ENCODE assay signal across 29 cellular contexts in genomic region chr4:129422277-129422676, GRCh38.
"Had no signal": no experiment of that assay in that cellular context is flagged by ENCODE, and none has a peak within 500 bp of the region (broad histone marks: within the 10 kb centered on the region; RNA-seq: fewer than 3 reads in every experiment).

No MANE protein-coding gene starts in this region.

- H3K4me2 ChIP-seq: smooth muscle cell had no signal

- H3K27me3 ChIP-seq: neutrophil, pancreas, spleen, suprapubic skin, testis, tibial artery, transverse colon, upper lobe of right lung, uterus had no signal

- H3K27me3 Mint-ChIP-seq: stimulated activated memory B cell treated with anti-CD40 and anti-IgM and Interleukin-4, amounts not matched to agents 10 μg/mL and 1 μg/mL and 100 μg/mL, for 72 hours; stimulated activated naive CD8-positive, alpha-beta T cell treated with anti-CD3 and anti-CD28 coated beads, Interleukin-15, amount 100 ng/mL, for 72 hours had no signal

- H3K36me3 ChIP-seq: neutrophil, pancreas, prostate gland, spleen, suprapubic skin, tibial artery, transverse colon, upper lobe of right lung, uterus had no signal

- H3K27ac Mint-ChIP-seq: naive thymus-derived CD4-positive, alpha-beta T cell; natural killer cell; nephron; stimulated activated memory B cell treated with anti-CD40 and anti-IgM and Interleukin-4, amounts not matched to agents 10 μg/mL and 1 μg/mL and 100 μg/mL, for 72 hours; stimulated activated naive CD8-positive, alpha-beta T cell treated with anti-CD3 and anti-CD28 coated beads, Interleukin-15, amount 100 ng/mL, for 72 hours; type B pancreatic cell had no signal

- H3K9me3 Mint-ChIP-seq: nephron; stimulated activated memory B cell treated with anti-CD40 and anti-IgM and Interleukin-4, amounts not matched to agents 10 μg/mL and 1 μg/mL and 100 μg/mL, for 72 hours; stimulated activated naive CD8-positive, alpha-beta T cell treated with anti-CD3 and anti-CD28 coated beads, Interleukin-15, amount 100 ng/mL, for 72 hours; type B pancreatic cell had no signal

- FAIRE-seq: pancreas had no signal

- ATAC-seq: naive thymus-derived CD4-positive, alpha-beta T cell; natural killer cell; pancreas; right cardiac atrium; sciatic nerve; stimulated activated memory B cell treated with anti-CD40 and anti-IgM and Interleukin-4, amounts not matched to agents 10 μg/mL and 1 μg/mL and 100 μg/mL, for 72 hours; stimulated activated naive CD8-positive, alpha-beta T cell treated with anti-CD3 and anti-CD28 coated beads, Interleukin-15, amount 100 ng/mL, for 72 hours; stimulated activated naive CD8-positive, alpha-beta T cell treated with anti-CD3 and anti-CD28 coated beads, Interleukin-15, Interleukin-2, amounts not matched to agents 100 U/mL and 50 U/mL, for 24 hours; upper lobe of right lung had no signal

- H3K9me3 ChIP-seq: neutrophil, pancreas, prostate gland, spleen, suprapubic skin, testis, tibial artery, transverse colon, upper lobe of right lung, uterus had no signal

- H3K4me1 ChIP-seq: pancreas, prostate gland, spleen, suprapubic skin, testis, tibial artery, transverse colon, upper lobe of right lung, uterus had no signal

- H3K27ac ChIP-seq: neutrophil, pancreas, prostate gland, skin epidermis, spleen, suprapubic skin, testis, tibial artery, transverse colon, upper lobe of right lung, uterus had no signal

- H3K4me1 Mint-ChIP-seq: naive thymus-derived CD4-positive, alpha-beta T cell; natural killer cell; nephron; stimulated activated memory B cell treated with anti-CD40 and anti-IgM and Interleukin-4, amounts not matched to agents 10 μg/mL and 1 μg/mL and 100 μg/mL, for 72 hours; stimulated activated naive CD8-positive, alpha-beta T cell treated with anti-CD3 and anti-CD28 coated beads, Interleukin-15, amount 100 ng/mL, for 72 hours had no signal

- H3K4me3 ChIP-seq: pancreas, prostate gland, skin epidermis, smooth muscle cell, spleen, suprapubic skin, testis, tibial artery, transverse colon, upper lobe of right lung, uterus had no signal

- DNase-seq: naive thymus-derived CD4-positive, alpha-beta T cell; natural killer cell; nucleus accumbens; pancreas; right cardiac atrium; spleen; stimulated activated CD4-positive, alpha-beta T cell treated with anti-CD3 and anti-CD28 coated beads, Interleukin-12 subunit alpha, Interleukin-12 subunit beta, amount 100 ng/mL, for 4 hours; stimulated activated CD4-positive, alpha-beta T cell treated with anti-CD3 and anti-CD28 coated beads, Interleukin-1b, Interleukin-23, amount 100 ng/mL, for 48 hours; stimulated activated CD4-positive, alpha-beta T cell treated with anti-CD3 and anti-CD28 coated beads, Interleukin-4, amount 100 ng/mL, for 1 hour; stimulated activated CD4-positive, alpha-beta T cell treated with anti-CD3 and anti-CD28 coated beads, Interleukin-4, amount 100 ng/mL, for 4 hours; stimulated activated CD8-positive, alpha-beta memory T cell treated with anti-CD3 and anti-CD28 coated beads, Interleukin-4, amount 100 ng/mL, for 48 hours; stimulated activated naive CD4-positive, alpha-beta T cell; stimulated activated naive CD8-positive, alpha-beta T cell treated with anti-CD3 and anti-CD28 coated beads, Interleukin-15, amount 100 ng/mL, for 72 hours; stimulated activated naive CD8-positive, alpha-beta T cell treated with anti-CD3 and anti-CD28 coated beads, Interleukin-15, Interleukin-2, amounts not matched to agents 100 U/mL and 50 U/mL, for 24 hours; substantia nigra; testis; tibial artery; transverse colon; upper lobe of right lung; uterus had no signal

- H3K4me3 Mint-ChIP-seq: naive thymus-derived CD4-positive, alpha-beta T cell; natural killer cell; nephron; stimulated activated memory B cell treated with anti-CD40 and anti-IgM and Interleukin-4, amounts not matched to agents 10 μg/mL and 1 μg/mL and 100 μg/mL, for 72 hours; stimulated activated naive CD8-positive, alpha-beta T cell treated with anti-CD3 and anti-CD28 coated beads, Interleukin-15, amount 100 ng/mL, for 72 hours; type B pancreatic cell had no signal

- H3K36me3 Mint-ChIP-seq: naive thymus-derived CD4-positive, alpha-beta T cell; natural killer cell; stimulated activated memory B cell treated with anti-CD40 and anti-IgM and Interleukin-4, amounts not matched to agents 10 μg/mL and 1 μg/mL and 100 μg/mL, for 72 hours; type B pancreatic cell had no signal
